In genomic region chr9:134852906-134853654, GRCh38 we compare ENCODE assay signal across 18 cellular contexts. TPM values are rescaled to one million over a fixed set of nuclear protein-coding genes. Genes with fewer than 3 reads are reported as not detected.
"Had no signal": no experiment of that assay in that cellular context is flagged by ENCODE, and none has a peak within 500 bp of the region (broad histone marks: within the 10 kb centered on the region; RNA-seq: fewer than 3 reads in every experiment).

No MANE protein-coding gene starts in this region.

- H3K27me3 ChIP-seq: adrenal gland had no signal

- H3K27ac ChIP-seq: adrenal gland, thoracic aorta had no signal

- H3K9me3 ChIP-seq: adrenal gland, thoracic aorta had no signal

- H3K36me3 ChIP-seq: adrenal gland, thoracic aorta had no signal

- DNase-seq: activated CD4-positive, alpha-beta T cell treated with anti-CD3 and anti-CD28 coated beads, Interleukin-2, amount 50 U/mL, for 1 hour; activated CD4-positive, CD25-positive, alpha-beta regulatory T cell; activated naive CD4-positive, alpha-beta T cell treated with anti-CD3 and anti-CD28 coated beads, Interleukin-2, amount 50 U/mL, for 16 hours; activated T-cell treated with anti-CD3 and anti-CD28 coated beads for 4 hours; central memory CD4-positive, alpha-beta T cell; effector memory CD8-positive, alpha-beta T cell; hippocampal formation; mammary epithelial cell; occipital lobe; stimulated activated CD4-positive, alpha-beta T cell treated with anti-CD3 and anti-CD28 coated beads, Interleukin-15, amount 100 ng/mL, for 24 hours; stimulated activated CD4-positive, alpha-beta T cell treated with anti-CD3 and anti-CD28 coated beads, Interleukin-4, amount 100 ng/mL, for 24 hours; T-helper 2 cell had no signal

- H3K4me3 ChIP-seq: adrenal gland, thoracic aorta had no signal

- ATAC-seq: activated T-helper 17 cell treated with anti-CD3 and anti-CD28 coated beads, Interleukin-2, amount 50 U/mL, for 72 hours; effector memory CD8-positive, alpha-beta T cell had no signal

RNA-seq across cellular contexts. Expression of gene FCN2, which starts 27.5 kb away (rescaled TPM):
- total RNA-seq: activated CD8-positive, alpha-beta memory T cell treated with anti-CD3 and anti-CD28 coated beads for 36 hours; activated T-helper 17 cell treated with anti-CD3 and anti-CD28 coated beads, Interleukin-2, amount 50 U/mL, for 72 hours; epithelial cell of proximal tubule; glomerular endothelial cell; mammary epithelial cell; occipital lobe; thoracic aorta had no signal
- polyA plus RNA-seq: mammary epithelial cell had no signal
